16 cellular contexts compared by ENCODE assay signal in the genomic region with DNA sequence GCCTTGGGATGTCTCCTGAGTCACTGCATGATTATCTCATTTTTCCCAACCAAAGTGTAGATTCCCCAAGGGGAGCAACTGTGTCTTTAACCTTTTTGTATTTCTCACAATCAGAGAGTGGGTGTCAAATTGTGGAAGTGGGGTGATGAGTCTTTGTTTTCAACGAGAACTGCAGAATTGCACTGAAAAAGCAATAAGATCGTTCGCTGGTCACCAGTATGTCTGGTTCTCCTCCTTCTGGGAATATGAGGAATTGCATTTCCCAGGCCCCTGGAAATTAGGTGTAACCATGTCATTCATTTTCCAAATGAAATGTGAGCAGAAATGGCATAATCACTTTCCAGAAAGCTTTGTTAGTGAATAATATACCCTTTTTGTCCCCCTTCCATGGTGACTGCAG.
A peak's percentile ranks its signal among the peaks of the same experiment; 100 is the strongest.
DNase-seq lines count a peak whose midpoint lies in the region; TF ChIP-seq lines count a peak whose summit lies in the region.
"Had no signal": no experiment of that assay in that cellular context is flagged by ENCODE, and none has a peak within 500 bp of the region (broad histone marks: within the 10 kb centered on the region; RNA-seq: fewer than 3 reads in every experiment).

No MANE protein-coding gene starts in this region.

- no peak overlapping the region for H2BK15ac ChIP-seq in mesendoderm (replicated peaks; ENCODE audit: low read depth)

- no peaks in the 10 kb centered on the region for H3K27me3 ChIP-seq in dorsolateral prefrontal cortex
- H3K27me3 ChIP-seq in mesendoderm (ENCODE audit: insufficient read depth, low read length, poor library complexity) = no peaks in the 10 kb centered on the region
- H3K27me3 ChIP-seq: BLaER1 had no signal

- no peak overlapping the region for H3K4me3 ChIP-seq in AG09309 (ENCODE audit: control insufficient read depth, low read depth, low read length)
- H3K4me3 ChIP-seq in dorsolateral prefrontal cortex = no peak overlapping the region
- no peak overlapping the region for H3K4me3 ChIP-seq in mesendoderm (ENCODE audit: low read length)
- H3K4me3 ChIP-seq: BLaER1, lung had no signal

- H3K36me3 ChIP-seq in mesendoderm (ENCODE audit: control insufficient read depth, insufficient read depth, low read length) = no peaks in the 10 kb centered on the region
- H3K36me3 ChIP-seq: BLaER1 had no signal

- H3K18ac ChIP-seq in mesendoderm (ENCODE audit: low read length) = no peak overlapping the region

- no peak overlapping the region for H3K23ac ChIP-seq in mesendoderm (ENCODE audit: low read length)

- no peaks in the 10 kb centered on the region for H3K79me2 ChIP-seq in mesendoderm (ENCODE audit: control insufficient read depth, insufficient read depth, low read length)

- H3K4me1 ChIP-seq in mesendoderm (ENCODE audit: control insufficient read depth, low read depth, low read length) = no peaks in the 10 kb centered on the region
- H3K4me1 ChIP-seq: BLaER1 had no signal

- no peak overlapping the region for H3K4me2 ChIP-seq in mesendoderm (ENCODE audit: low read length)
- H3K4me2 ChIP-seq: BLaER1 had no signal

- H2AK5ac ChIP-seq in mesendoderm (ENCODE audit: low read length) = no peak overlapping the region

- H3K4me1 Mint-ChIP-seq in activated CD4-positive, alpha-beta memory T cell treated with anti-CD3 and anti-CD28 coated beads for 36 hours (ENCODE audit: low read depth) = no peaks in the 10 kb centered on the region
- H3K4me1 Mint-ChIP-seq: stimulated activated naive B cell treated with anti-CD40 and anti-IgM and Interleukin-4, amounts not matched to agents 10 μg/mL and 1 μg/mL and 100 μg/mL, for 72 hours had no signal

- H3K27ac ChIP-seq in dorsolateral prefrontal cortex (no peak overlapping the region), mesendoderm (ENCODE audit: low read depth, low read length) (no peak overlapping the region)
- H3K27ac ChIP-seq: BLaER1 had no signal

- no peaks in the 10 kb centered on the region for H3K9me3 Mint-ChIP-seq in activated CD4-positive, alpha-beta memory T cell treated with anti-CD3 and anti-CD28 coated beads for 36 hours

- H3K36me3 Mint-ChIP-seq in activated CD4-positive, alpha-beta memory T cell treated with anti-CD3 and anti-CD28 coated beads for 36 hours = no peaks in the 10 kb centered on the region
- H3K36me3 Mint-ChIP-seq: activated naive CD4-positive, alpha-beta T cell treated with anti-CD3 and anti-CD28 coated beads, Interleukin-2, amount 50 U/mL, for 72 hours; stimulated activated naive B cell treated with anti-CD40 and anti-IgM and Interleukin-4, amounts not matched to agents 10 μg/mL and 1 μg/mL and 100 μg/mL, for 72 hours had no signal

- H3K4ac ChIP-seq in mesendoderm (ENCODE audit: low read depth, low read length) = no peak overlapping the region

- H4K5ac ChIP-seq in mesendoderm (ENCODE audit: low read length) = no peak overlapping the region

- intact Hi-C loops in dorsolateral prefrontal cortex (cut with DNase I) = no loop called here
- intact Hi-C loops in activated CD4-positive, alpha-beta memory T cell treated with anti-CD3 and anti-CD28 coated beads for 36 hours (cut with micrococcal nuclease) = no loop called here

- no peak overlapping the region for H3K27ac Mint-ChIP-seq in activated CD4-positive, alpha-beta memory T cell treated with anti-CD3 and anti-CD28 coated beads for 36 hours
- H3K27ac Mint-ChIP-seq: activated naive CD4-positive, alpha-beta T cell treated with anti-CD3 and anti-CD28 coated beads, Interleukin-2, amount 50 U/mL, for 72 hours; stimulated activated naive B cell treated with anti-CD40 and anti-IgM and Interleukin-4, amounts not matched to agents 10 μg/mL and 1 μg/mL and 100 μg/mL, for 72 hours had no signal

- no peak overlapping the region for H3K56ac ChIP-seq in mesendoderm (ENCODE audit: low read length)

- peak; percentile 20 for TF ChIP-seq CTCF in AG09309 (IDR thresholded peaks at IDR 0.05; ENCODE audit: control insufficient read depth, insufficient read depth, low read depth, low read length, missing control alignments)
- TF ChIP-seq CTCF in dorsolateral prefrontal cortex (IDR thresholded peaks at IDR 0.05 in 54 of 56, conservative IDR thresholded peaks at IDR 0.05 in 2 of 56; ENCODE audit: low read depth in 1 of 56, partially characterized antibody in 56 of 56) = peak in 53 of 56 donors; percentile 10 to 61 (median 41)

- H3K27me3 Mint-ChIP-seq in activated CD4-positive, alpha-beta memory T cell treated with anti-CD3 and anti-CD28 coated beads for 36 hours = peaks cover 3% of the 10 kb centered on the region
- H3K27me3 Mint-ChIP-seq: stimulated activated naive B cell treated with anti-CD40 and anti-IgM and Interleukin-4, amounts not matched to agents 10 μg/mL and 1 μg/mL and 100 μg/mL, for 72 hours had no signal

- POLR2A ChIA-PET in HEK293T (lab: Yijun Ruan, JAX) = no interaction called here
- POLR2A ChIA-PET in activated CD4-positive, alpha-beta memory T cell treated with anti-CD3 and anti-CD28 coated beads for 36 hours (lab: Charles Lee) = no interaction called here

- CTCF ChIA-PET in HEK293T (lab: Yijun Ruan, JAX) = no interaction called here
- CTCF ChIA-PET in activated CD4-positive, alpha-beta memory T cell treated with anti-CD3 and anti-CD28 coated beads for 36 hours (lab: Charles Lee) = no interaction called here

- no peaks in the 10 kb centered on the region for H3K79me1 ChIP-seq in mesendoderm (ENCODE audit: low read length)

- no peak overlapping the region for H2BK5ac ChIP-seq in mesendoderm (ENCODE audit: low read length)

- H3K4me3 Mint-ChIP-seq in activated CD4-positive, alpha-beta memory T cell treated with anti-CD3 and anti-CD28 coated beads for 36 hours = no peak overlapping the region
- H3K4me3 Mint-ChIP-seq: stimulated activated naive B cell treated with anti-CD40 and anti-IgM and Interleukin-4, amounts not matched to agents 10 μg/mL and 1 μg/mL and 100 μg/mL, for 72 hours had no signal

- WGBS in mesendoderm (ENCODE audit: extremely low coverage, insufficient coverage, low lambda C conversion rate) = no CpG with 5 or more reads among the region's 3 CpGs

- DNase-seq in AG09309 (ENCODE audit: low read depth) = no peak
- peak; percentile 19 for DNase-seq in HEK293T (ENCODE audit: extremely low spot score)
- no peak for DNase-seq in dorsolateral prefrontal cortex
- peak; percentile 13 for DNase-seq in mesendoderm
- no peak for DNase-seq in retina
- DNase-seq in NCI-H2227 (lab: John Stamatoyannopoulos, UW; ENCODE audit: unreplicated experiment) = no peak
- no peak for DNase-seq in activated CD4-positive, alpha-beta memory T cell treated with anti-CD3 and anti-CD28 coated beads for 36 hours
- no peak for DNase-seq in DMS 273 (lab: John Stamatoyannopoulos, UW; ENCODE audit: unreplicated experiment)
- DNase-seq: NCI-H1048; NCI-H510A treated with DMSO at 0.1 percent for 48 hours; posterior cingulate gyrus; stimulated activated CD4-positive, alpha-beta T cell treated with anti-CD3 and anti-CD28 coated beads, Interleukin-4, amount 100 ng/mL, for 24 hours; stimulated activated naive B cell treated with anti-CD40 and anti-IgM and Interleukin-4, amounts not matched to agents 10 μg/mL and 1 μg/mL and 100 μg/mL, for 72 hours had no signal

- no peak overlapping the region for H3K9ac ChIP-seq in mesendoderm (ENCODE audit: low read length)
- H3K9ac ChIP-seq: BLaER1 had no signal

- H2BK120ac ChIP-seq in mesendoderm (ENCODE audit: low read depth, low read length) = no peak overlapping the region

- H4K8ac ChIP-seq in mesendoderm (ENCODE audit: low read depth, low read length) = no peak overlapping the region

TF ChIP-seq in HEK293T, 16 proteins besides CTCF, POLR2A, EP300 and RAD21:
- TF ChIP-seq SP1 (IDR thresholded peaks at IDR 0.05) (no peak), CTBP1 (IDR thresholded peaks at IDR 0.05; ENCODE audit: borderline replicate concordance) (no peak), TARDBP (IDR thresholded peaks at IDR 0.05) (no peak), ZNF384 (IDR thresholded peaks at IDR 0.05) (no peak), ARNT (IDR thresholded peaks at IDR 0.05) (no peak), ELF4 (IDR thresholded peaks at IDR 0.05) (no peak), L3MBTL2 (conservative IDR thresholded peaks at IDR 0.05) (no peak), NFRKB (IDR thresholded peaks at IDR 0.05) (no peak), FOXK2 (IDR thresholded peaks at IDR 0.05) (no peak), HDGF (IDR thresholded peaks at IDR 0.05; ENCODE audit: borderline replicate concordance) (no peak), SUZ12 (IDR thresholded peaks at IDR 0.05) (no peak), FOXA1 (IDR thresholded peaks at IDR 0.05) (no peak), FOXM1 (IDR thresholded peaks at IDR 0.05; ENCODE audit: borderline replicate concordance) (no peak), LEF1 (IDR thresholded peaks at IDR 0.05; ENCODE audit: borderline replicate concordance) (no peak)
- TF ChIP-seq, protein P1, sequence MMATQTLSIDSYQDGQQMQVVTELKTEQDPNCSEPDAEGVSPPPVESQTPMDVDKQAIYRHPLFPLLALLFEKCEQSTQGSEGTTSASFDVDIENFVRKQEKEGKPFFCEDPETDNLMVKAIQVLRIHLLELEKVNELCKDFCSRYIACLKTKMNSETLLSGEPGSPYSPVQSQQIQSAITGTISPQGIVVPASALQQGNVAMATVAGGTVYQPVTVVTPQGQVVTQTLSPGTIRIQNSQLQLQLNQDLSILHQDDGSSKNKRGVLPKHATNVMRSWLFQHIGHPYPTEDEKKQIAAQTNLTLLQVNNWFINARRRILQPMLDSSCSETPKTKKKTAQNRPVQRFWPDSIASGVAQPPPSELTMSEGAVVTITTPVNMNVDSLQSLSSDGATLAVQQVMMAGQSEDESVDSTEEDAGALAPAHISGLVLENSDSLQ (IDR thresholded peaks at IDR 0.05) = no peak
TF ChIP-seq in HEK293T: peak in this region for 0.

Comparison
In these comparisons a context has a peak if more than half of its experiments do, and no peak if none do; other contexts are left out.
1. DNase-seq: peak in HEK293T (single experiment) and mesendoderm (single experiment); none in AG09309 (single experiment), dorsolateral prefrontal cortex (0 of 10), retina (single experiment), NCI-H2227 (single experiment), activated CD4-positive, alpha-beta memory T cell treated with anti-CD3 and anti-CD28 coated beads for 36 hours (single experiment) and DMS 273 (single experiment).